In genomic region chr14:30826070-30826469, GRCh38 we compare ENCODE assay signal across 8 cellular contexts. TPM values are rescaled to one million over a fixed set of nuclear protein-coding genes. Genes with fewer than 3 reads are reported as not detected.
"Had no signal": no experiment of that assay in that cellular context is flagged by ENCODE, and none has a peak within 500 bp of the region (broad histone marks: within the 10 kb centered on the region; RNA-seq: fewer than 3 reads in every experiment).

No MANE protein-coding gene starts in this region.

- H3K9ac ChIP-seq: GM23248 had no signal

- H3K4me3 ChIP-seq: GM23248, HAP-1 had no signal

- H3K36me3 ChIP-seq: HAP-1 had no signal

- H3K9me3 ChIP-seq: HAP-1 had no signal

- H2AFZ ChIP-seq: GM23248 had no signal

- H3K27ac ChIP-seq: GM23248 had no signal

- FAIRE-seq: HTR-8/SVneo had no signal

- DNase-seq: GM23248, GOT3, H7, KG1 had no signal

- H3K4me1 ChIP-seq: HAP-1 had no signal

- ATAC-seq: HCT116 had no signal

RNA-seq across cellular contexts. Expression of gene COCH, which starts 48.3 kb away (rescaled TPM):
- total RNA-seq: GM23248, H4 had no signal
- polyA plus RNA-seq: GM23248 had no signal
